ENCODE assay signal across 18 cellular contexts in genomic region chr6:140077712-140078551, GRCh38.
DNase-seq lines count a peak whose midpoint lies in the region; ATAC-seq, FAIRE-seq and TF ChIP-seq lines count a peak whose summit lies in the region.
"Had no signal": no experiment of that assay in that cellular context is flagged by ENCODE, and none has a peak within 500 bp of the region (broad histone marks: within the 10 kb centered on the region; RNA-seq: fewer than 3 reads in every experiment).

No MANE protein-coding gene starts in this region.

- FAIRE-seq in astrocyte (lab: Jason Lieb, UNC), result no peak
- FAIRE-seq: TTC549 had no signal

- no peak overlapping the region for H3K4me3 Mint-ChIP-seq in astrocyte (ENCODE audit: unreplicated experiment)
- H3K4me3 Mint-ChIP-seq: activated naive CD8-positive, alpha-beta T cell; activated T-cell treated with anti-CD3 and anti-CD28 coated beads, Interleukin-2, amount 50 U/mL, for 4 hours had no signal

- POLR2A ChIA-PET in HCT116 (lab: Charles Lee), result no interaction called here

- H3K27me3 ChIP-seq in HCT116 (ENCODE audit: insufficient read depth, low read length), result no peaks in the 10 kb centered on the region
- no peaks in the 10 kb centered on the region for H3K27me3 ChIP-seq in astrocyte (ENCODE audit: insufficient read depth, low read length)
- no peaks in the 10 kb centered on the region for H3K27me3 ChIP-seq in hepatocyte
- H3K27me3 ChIP-seq in testis, result no peaks in the 10 kb centered on the region
- no peaks in the 10 kb centered on the region for H3K27me3 ChIP-seq in effector memory CD4-positive, alpha-beta T cell (replicated peaks; ENCODE audit: control insufficient read depth, insufficient read depth, low read length, poor library complexity, severe bottlenecking)
- H3K27me3 ChIP-seq: SJSA1 had no signal

- H3K27ac Mint-ChIP-seq in astrocyte (ENCODE audit: unreplicated experiment), result peak overlapping the region; percentile 66
- H3K27ac Mint-ChIP-seq: activated naive CD8-positive, alpha-beta T cell had no signal

- no peak overlapping the region for H3K9ac ChIP-seq in HCT116 (ENCODE audit: low read length)
- no peak overlapping the region for H3K9ac ChIP-seq in astrocyte (ENCODE audit: low read length)

- H3K4me1 ChIP-seq in HCT116 (ENCODE audit: control insufficient read depth in 1 of 2, insufficient read depth in 2 of 2, low read length in 2 of 2), result no peaks in the 10 kb centered on the region
- H3K4me1 ChIP-seq in astrocyte (ENCODE audit: insufficient read depth, low read length), result peaks cover 9% of the 10 kb centered on the region
- peaks cover 21% of the 10 kb centered on the region for H3K4me1 ChIP-seq in hepatocyte (ENCODE audit: insufficient read depth)
- H3K4me1 ChIP-seq in testis, result peaks cover 27% of the 10 kb centered on the region
- no peaks in the 10 kb centered on the region for H3K4me1 ChIP-seq in effector memory CD4-positive, alpha-beta T cell (ENCODE audit: control insufficient read depth, insufficient read depth, low read length, poor library complexity, severe bottlenecking)

- H2AFZ ChIP-seq in HCT116 (ENCODE audit: low read depth, low read length, poor library complexity, severe bottlenecking) (peak overlapping the region; percentile 13), astrocyte (ENCODE audit: low read depth, low read length) (no peak overlapping the region), hepatocyte (no peak overlapping the region)

- CTCF ChIA-PET in HCT116 (lab: Charles Lee), result no interaction called here

- H3K9me2 ChIP-seq in HCT116 (ENCODE audit: insufficient read depth) (no peaks in the 10 kb centered on the region), hepatocyte (replicated peaks; ENCODE audit: insufficient read depth) (no peaks in the 10 kb centered on the region)

- H3K79me2 ChIP-seq in HCT116 (ENCODE audit: insufficient read depth, low read length) (no peaks in the 10 kb centered on the region), astrocyte (ENCODE audit: insufficient read depth, low read length) (no peaks in the 10 kb centered on the region), hepatocyte (no peaks in the 10 kb centered on the region)

- H3K36me3 Mint-ChIP-seq in astrocyte (ENCODE audit: low read depth, unreplicated experiment), result no peaks in the 10 kb centered on the region
- H3K36me3 Mint-ChIP-seq: activated naive CD8-positive, alpha-beta T cell had no signal

- WGBS in hepatocyte (ENCODE audit: low lambda C conversion rate, missing lambda C conversion rate), result 66% methylated on average over 5 of the region's 5 CpGs
- WGBS in testis, 2 donors, result 76 to 79% methylated on average over 5 of the region's 5 CpGs

- no peak for TF ChIP-seq RAD21 in HCT116 (IDR thresholded peaks at IDR 0.05; ENCODE audit: low read depth)

- H4K20me1 ChIP-seq in HCT116 (ENCODE audit: insufficient read depth) (no peaks in the 10 kb centered on the region), astrocyte (ENCODE audit: insufficient read depth, low read length) (no peaks in the 10 kb centered on the region), hepatocyte (ENCODE audit: insufficient read depth, poor library complexity, severe bottlenecking) (no peaks in the 10 kb centered on the region)

- DNase-seq in HCT116 (ENCODE audit: low read depth, low spot score) (no peak), astrocyte (ENCODE audit: low read depth) (peak; percentile 19), hepatocyte (ENCODE audit: low spot score) (no peak), testis (no peak), NCI-H1092 (lab: John Stamatoyannopoulos, UW) (no peak)
- DNase-seq in effector memory CD4-positive, alpha-beta T cell, result no peak
- DNase-seq: activated CD4-positive, alpha-beta T cell treated with anti-CD3 and anti-CD28 coated beads, Interleukin-2, amount 50 U/mL, for 1 hour; activated T-cell treated with anti-CD3 and anti-CD28 coated beads, Interleukin-2, amount 50 U/mL, for 4 hours; DMS79; islet precursor cell; NCI-H187 treated with DMSO at 0.1 percent for 48 hours; NCI-H524; occipital lobe; stimulated activated naive CD4-positive, alpha-beta T cell had no signal

- H3K4me3 ChIP-seq in HCT116 (replicated peaks in 1 of 2; ENCODE audit: low read depth in 1 of 2, low read length in 2 of 2), result no peak overlapping the region
- H3K4me3 ChIP-seq in astrocyte (ENCODE audit: insufficient read depth, low read depth, low read length), result no peak overlapping the region
- no peak overlapping the region for H3K4me3 ChIP-seq in hepatocyte
- no peak overlapping the region for H3K4me3 ChIP-seq in testis
- no peak overlapping the region for H3K4me3 ChIP-seq in effector memory CD4-positive, alpha-beta T cell (ENCODE audit: insufficient read depth, low read depth, low read length, poor library complexity, severe bottlenecking)
- H3K4me3 ChIP-seq: SJSA1 had no signal

- H3K9me3 Mint-ChIP-seq in astrocyte (ENCODE audit: unreplicated experiment), result no peaks in the 10 kb centered on the region
- H3K9me3 Mint-ChIP-seq: activated T-cell treated with anti-CD3 and anti-CD28 coated beads, Interleukin-2, amount 50 U/mL, for 4 hours had no signal

- no TSS peak for BruUV-seq in HCT116 (replicated peaks; lab: Mats Ljungman, UMichigan)

- no peaks in the 10 kb centered on the region for H3K36me3 ChIP-seq in HCT116 (ENCODE audit: control insufficient read depth in 1 of 2, insufficient read depth in 2 of 2, low read length in 2 of 2)
- no peaks in the 10 kb centered on the region for H3K36me3 ChIP-seq in astrocyte (ENCODE audit: insufficient read depth, low read length)
- no peaks in the 10 kb centered on the region for H3K36me3 ChIP-seq in hepatocyte (replicated peaks; ENCODE audit: insufficient read depth, low read depth)
- H3K36me3 ChIP-seq in testis (ENCODE audit: low read depth, missing control alignments), result no peaks in the 10 kb centered on the region
- H3K36me3 ChIP-seq in effector memory CD4-positive, alpha-beta T cell (ENCODE audit: control insufficient read depth, insufficient read depth, low read length), result no peaks in the 10 kb centered on the region
- H3K36me3 ChIP-seq: SJSA1 had no signal

- intact Hi-C loops in HCT116 (cut with micrococcal nuclease), result no loop called here
- intact Hi-C loops in testis (cut with DNase I; ENCODE audit: low total_unique reads), result no loop called here

- ATAC-seq in HCT116 (no peak), HG02938 (IDR thresholded peaks at IDR 0.05; ENCODE audit: unreplicated experiment) (no peak)
- ATAC-seq: activated T-cell treated with anti-CD3 and anti-CD28 coated beads, Interleukin-2, amount 50 U/mL, for 4 hours had no signal

- peaks cover 21% of the 10 kb centered on the region for H3K4me1 Mint-ChIP-seq in astrocyte (ENCODE audit: low read depth, unreplicated experiment)

- no peak for TF ChIP-seq POLR2A in HCT116 (IDR thresholded peaks at IDR 0.05; ENCODE audit: borderline replicate concordance, extremely low read depth, insufficient read depth, insufficient read length)
- TF ChIP-seq POLR2A in testis (IDR thresholded peaks at IDR 0.05), result no peak

- H3K4me2 ChIP-seq in HCT116 (ENCODE audit: low read length), result no peak overlapping the region
- no peak overlapping the region for H3K4me2 ChIP-seq in astrocyte (ENCODE audit: low read length)
- H3K4me2 ChIP-seq in hepatocyte, result peak overlapping the region; percentile 3

- TF ChIP-seq CTCF in HCT116 (IDR thresholded peaks at IDR 0.05 in 2 of 3, conservative IDR thresholded peaks at IDR 0.05 in 1 of 3; ENCODE audit: borderline replicate concordance in 1 of 3, insufficient read depth in 1 of 3, low read depth in 2 of 3, low read length in 2 of 3) (no peak), astrocyte (IDR thresholded peaks at IDR 0.05; ENCODE audit: insufficient read depth, low read depth, low read length) (no peak), hepatocyte (IDR thresholded peaks at IDR 0.05; ENCODE audit: poor library complexity) (no peak), testis (IDR thresholded peaks at IDR 0.05) (no peak)

- H3K27me3 Mint-ChIP-seq in astrocyte (ENCODE audit: low read depth, unreplicated experiment), result no peaks in the 10 kb centered on the region

- H3K9me3 ChIP-seq in HCT116 (ENCODE audit: control insufficient read depth in 1 of 2, insufficient read depth in 1 of 2, low read depth in 1 of 2, low read length in 2 of 2) (no peaks in the 10 kb centered on the region), astrocyte (ENCODE audit: insufficient read depth, low read depth, low read length) (no peaks in the 10 kb centered on the region), hepatocyte (ENCODE audit: low read depth) (no peaks in the 10 kb centered on the region), testis (no peaks in the 10 kb centered on the region)
- H3K9me3 ChIP-seq in effector memory CD4-positive, alpha-beta T cell (ENCODE audit: control insufficient read depth, low read length), result no peaks in the 10 kb centered on the region
- H3K9me3 ChIP-seq: SJSA1 had no signal

- RAD21 ChIA-PET in HCT116 (lab: Charles Lee; ENCODE audit: low non-redundant PET in 1 of 2, low total read pairs in 2 of 2, uncharacterized antibody in 2 of 2, unreplicated experiment in 2 of 2), result no interaction called here

- H3K27ac ChIP-seq in HCT116 (ENCODE audit: low read depth, low read length), result no peak overlapping the region
- peak overlapping the region; percentile 73 for H3K27ac ChIP-seq in astrocyte (ENCODE audit: low read depth, low read length)
- peak overlapping the region; percentile 78 for H3K27ac ChIP-seq in hepatocyte
- H3K27ac ChIP-seq in testis, result peak overlapping the region; percentile 68 to 82
- no peak overlapping the region for H3K27ac ChIP-seq in effector memory CD4-positive, alpha-beta T cell (ENCODE audit: insufficient read depth, low read length, poor library complexity, severe bottlenecking)

TF ChIP-seq in HCT116, 20 proteins besides CTCF, POLR2A, EP300 and RAD21 (continues in another document):
- TF ChIP-seq CEBPB (IDR thresholded peaks at IDR 0.05; ENCODE audit: low read depth), result no peak
- TF ChIP-seq TCF7L2 (IDR thresholded peaks at IDR 0.05; ENCODE audit: borderline replicate concordance, extremely low read depth, insufficient read depth, insufficient read length), result no peak
- no peak for TF ChIP-seq ZBTB33 (IDR thresholded peaks at IDR 0.05; ENCODE audit: extremely low read depth, insufficient replicate concordance, low read length)
- TF ChIP-seq CBX3 (IDR thresholded peaks at IDR 0.05; ENCODE audit: low read depth), result no peak
- TF ChIP-seq ZNF274 (IDR thresholded peaks at IDR 0.05; ENCODE audit: low read depth, low read length), result no peak

Comparison
In these comparisons a context has a peak if more than half of its experiments do, and no peak if none do; other contexts are left out.
1. H3K27ac ChIP-seq: peak in astrocyte (single experiment), hepatocyte (single experiment) and testis (2 of 2); none in HCT116 (single experiment) and effector memory CD4-positive, alpha-beta T cell (single experiment).